In genomic region chr14:34398024-34398423, GRCh38 we compare ENCODE assay signal across 3 cellular contexts.
TF ChIP-seq lines count a peak whose summit lies in the region.

No MANE protein-coding gene starts in this region.

TF ChIP-seq in Ishikawa, 13 proteins besides CTCF, POLR2A, EP300 and RAD21 (continued from another document):
- TF ChIP-seq REST (IDR thresholded peaks at IDR 0.05; ENCODE audit: low read depth) = peak; percentile 82

TF ChIP-seq in K562, 482 proteins besides CTCF, POLR2A, EP300 and RAD21 (continued from another document):
- TF ChIP-seq ZBTB9 (CRISPR knock-in tag; IDR thresholded peaks at IDR 0.05) = no peak
- no peak for TF ChIP-seq SAFB (IDR thresholded peaks at IDR 0.05; ENCODE audit: borderline replicate concordance, low read depth, low read length)
- TF ChIP-seq MCM3 (IDR thresholded peaks at IDR 0.05) = no peak
- TF ChIP-seq EHMT2 (IDR thresholded peaks at IDR 0.05) = peak; percentile 86
- TF ChIP-seq NCOA6 (IDR thresholded peaks at IDR 0.05) = no peak
- no peak for TF ChIP-seq CREBBP (IDR thresholded peaks at IDR 0.05; ENCODE audit: low read depth, low read length)
- no peak for TF ChIP-seq ZBTB26 (CRISPR knock-in tag; IDR thresholded peaks at IDR 0.05)
- no peak for TF ChIP-seq ZNF143 (CRISPR knock-in tag; IDR thresholded peaks at IDR 0.05)

TF ChIP-seq in liver, 16 proteins besides CTCF, POLR2A, EP300 and RAD21:
- TF ChIP-seq REST (IDR thresholded peaks at IDR 0.05) (peak; percentile 62), ATF3 (IDR thresholded peaks at IDR 0.05) (no peak), SP1 (IDR thresholded peaks at IDR 0.05) (no peak)
